8 cellular contexts compared by ENCODE assay signal in the genomic region with DNA sequence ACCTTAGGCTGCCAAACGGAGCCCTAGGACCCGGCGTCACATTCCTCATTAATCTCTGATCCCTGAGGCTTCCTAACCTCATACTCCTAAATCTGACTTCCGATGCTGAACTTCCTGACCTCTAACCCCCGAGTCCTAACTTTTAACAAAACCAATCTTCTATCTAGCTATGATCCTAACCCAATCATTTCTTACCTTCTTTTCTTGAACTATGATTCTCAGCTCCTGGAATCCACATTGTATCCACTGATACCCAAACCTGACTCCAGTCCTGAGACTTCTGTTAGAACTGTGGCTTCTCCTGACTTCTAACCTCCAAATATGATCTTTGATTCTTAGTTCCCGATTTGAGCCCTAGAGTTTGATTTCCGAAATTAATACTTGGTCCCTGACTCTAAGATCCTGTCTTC. TPM values are rescaled to one million over a fixed set of nuclear protein-coding genes. Genes with fewer than 3 reads are reported as not detected.
DNase-seq lines count a peak whose midpoint lies in the region; ATAC-seq and TF ChIP-seq lines count a peak whose summit lies in the region.

No MANE protein-coding gene starts in this region.

- peak overlapping the region; percentile 81 to 95 for H3K9ac ChIP-seq in colonic mucosa (ENCODE audit: low read depth in 2 of 2, low read length in 2 of 2)

- no peaks in the 10 kb centered on the region for H3K4me1 ChIP-seq in colonic mucosa

- no peaks in the 10 kb centered on the region for H3K27me3 Mint-ChIP-seq in nephron (ENCODE audit: low read depth)

- H3K9me3 Mint-ChIP-seq in nephron = peaks cover 6% of the 10 kb centered on the region

- ATAC-seq in sciatic nerve (no peak), GM19023 (IDR thresholded peaks at IDR 0.05; ENCODE audit: unreplicated experiment) (no peak)

- H3K4me3 Mint-ChIP-seq in nephron = peak overlapping the region; percentile 90 to 96 (median 94)

- TF ChIP-seq CTCF in C4-2B (conservative IDR thresholded peaks at IDR 0.05) = no peak
- TF ChIP-seq CTCF in colonic mucosa (IDR thresholded peaks at IDR 0.05) = no peak
- no peak for TF ChIP-seq CTCF in nephron (IDR thresholded peaks at IDR 0.05; ENCODE audit: unreplicated experiment in 3 of 3)

- peak overlapping the region; percentile 90 for H3K4me3 ChIP-seq in colonic mucosa

- DNase-seq in colonic mucosa (no peak), sciatic nerve (ENCODE audit: low spot score) (no peak), mucosa of gallbladder (ENCODE audit: low spot score) (no peak), C1 segment of cervical spinal cord (lab: John Stamatoyannopoulos, UW) (no peak)

- peak overlapping the region; percentile 10 to 70 (median 66) for H3K27ac Mint-ChIP-seq in nephron

- H3K27me3 ChIP-seq in colonic mucosa = no peaks in the 10 kb centered on the region

- H3K36me3 ChIP-seq in KOPT-K1 (ENCODE audit: insufficient read depth, low read length) = peaks cover 11% of the 10 kb centered on the region
- H3K36me3 ChIP-seq in colonic mucosa = no peaks in the 10 kb centered on the region

- H3K36me3 Mint-ChIP-seq in nephron (ENCODE audit: low read depth) = peaks cover 14% of the 10 kb centered on the region

- intact Hi-C loops in colonic mucosa (cut with DNase I) = no loop called here
- intact Hi-C loops in sciatic nerve (cut with DNase I) = no loop called here

- peaks cover 18% of the 10 kb centered on the region for H3K4me1 Mint-ChIP-seq in nephron

- H3K9me3 ChIP-seq in KOPT-K1 (ENCODE audit: insufficient read depth, low read length, poor library complexity, severe bottlenecking) (peaks cover 4% of the 10 kb centered on the region), colonic mucosa (no peaks in the 10 kb centered on the region)

- peak overlapping the region; percentile 61 for H3K27ac ChIP-seq in C4-2B
- H3K27ac ChIP-seq in KOPT-K1 (ENCODE audit: low read depth, low read length, poor library complexity, severe bottlenecking) = peak overlapping the region; percentile 67
- peak overlapping the region; percentile 81 for H3K27ac ChIP-seq in colonic mucosa

RNA-seq across cellular contexts. Expression of a gene that starts 0.5 kb away (rescaled TPM):
- total RNA-seq in colonic mucosa = 10 to 100 TPM; 40.7 to 52.4 TPM
- 14.6 TPM for total RNA-seq in sciatic nerve
- 23.1 TPM for total RNA-seq in mucosa of gallbladder

RNA-seq across cellular contexts. Expression of a gene that starts 0.8 kb away (rescaled TPM):
- total RNA-seq in colonic mucosa (10 to 100 TPM; 28.0 to 32.9 TPM), sciatic nerve (86.4 TPM), mucosa of gallbladder (63.0 TPM)

RNA-seq across cellular contexts. Expression of a gene that starts 11.8 kb away (rescaled TPM):
- total RNA-seq in colonic mucosa (not detected), sciatic nerve (0.80 TPM), mucosa of gallbladder (0.55 TPM)

RNA-seq across cellular contexts. Expression of a gene that starts 22.1 kb away (rescaled TPM):
- 1 to 10 TPM; 3.6 to 5.1 TPM for total RNA-seq in colonic mucosa
- total RNA-seq in sciatic nerve = 9.6 TPM
- total RNA-seq in mucosa of gallbladder = 11.9 TPM

RNA-seq across cellular contexts. Expression of a gene that starts 30.3 kb away (rescaled TPM):
- 10 to 100 TPM; 27.2 to 37.2 TPM for total RNA-seq in colonic mucosa
- 17.9 TPM for total RNA-seq in sciatic nerve
- total RNA-seq in mucosa of gallbladder = 24.9 TPM
